Comparison of ENCODE assay signal across 1 cellular context in the genomic region with DNA sequence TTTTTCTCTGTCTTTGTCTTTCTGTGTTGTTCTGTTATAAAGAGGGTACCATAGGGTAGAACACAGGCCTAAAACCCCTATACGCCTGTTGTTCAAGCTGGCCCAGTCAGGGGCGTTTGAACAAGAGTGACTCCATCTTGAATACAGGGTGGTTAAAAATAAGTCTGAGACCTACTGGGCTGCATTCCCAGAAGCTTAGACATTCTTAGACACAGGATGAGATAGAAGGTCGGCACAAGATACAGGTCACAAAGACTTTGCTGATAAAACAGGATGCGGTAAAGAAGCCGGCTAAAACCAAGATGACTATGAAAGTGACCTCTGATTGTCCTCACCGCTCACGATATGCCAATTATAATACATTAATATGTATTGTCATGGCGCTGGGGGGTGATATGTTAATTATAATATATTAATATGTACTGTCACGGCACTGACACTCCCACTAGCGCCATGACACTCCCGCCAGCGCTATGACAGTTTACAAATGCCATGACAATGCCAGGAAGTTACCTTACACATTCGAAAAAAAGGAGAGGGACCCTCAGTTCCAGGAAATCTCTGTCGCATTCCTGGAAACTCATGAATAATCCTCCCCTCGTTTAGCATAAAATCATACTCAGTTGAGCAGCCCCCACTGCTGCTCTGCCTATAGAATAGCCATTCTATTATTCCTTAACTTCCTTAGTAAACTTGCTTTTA.
TF ChIP-seq lines count a peak whose summit lies in the region.

No MANE protein-coding gene starts in this region.

TF ChIP-seq in K562, 482 proteins besides CTCF, POLR2A, EP300 and RAD21 (continued from another document and continues in another):
- TF ChIP-seq CBX3 (IDR thresholded peaks at IDR 0.05; ENCODE audit: borderline replicate concordance in 1 of 2, low read length in 2 of 2) (no peak), PCBP2 (IDR thresholded peaks at IDR 0.05; ENCODE audit: low read depth, low read length, poor library complexity, severe bottlenecking) (no peak), PML (IDR thresholded peaks at IDR 0.05; ENCODE audit: low read length) (no peak), SETDB1 (IDR thresholded peaks at IDR 0.05; ENCODE audit: low read length) (no peak), ZNF224 (CRISPR knock-in tag; IDR thresholded peaks at IDR 0.05) (no peak), ZSCAN32 (CRISPR knock-in tag; IDR thresholded peaks at IDR 0.05) (peak; percentile 98), HMGN3 (IDR thresholded peaks at IDR 0.05; ENCODE audit: borderline replicate concordance, extremely low read depth, insufficient read length, low read depth, low read length) (no peak), CBX1 (IDR thresholded peaks at IDR 0.05; ENCODE audit: low read depth) (no peak), RBM25 (IDR thresholded peaks at IDR 0.05; ENCODE audit: low read depth, low read length, severe bottlenecking) (no peak), ELF4 (CRISPR knock-in tag; IDR thresholded peaks at IDR 0.05) (peak; percentile 99), POU5F1 (IDR thresholded peaks at IDR 0.05; ENCODE audit: borderline replicate concordance, low read depth, low read length, partially characterized antibody) (no peak), ZNF695 (CRISPR knock-in tag; IDR thresholded peaks at IDR 0.05) (peak; percentile 100), SRF (CRISPR knock-in tag; IDR thresholded peaks at IDR 0.05) (peak in 1 of 2 experiments; percentile 94; a peak in 2 of 4 replicates), FOXK2 (conservative IDR thresholded peaks at IDR 0.05 in 1 of 2, IDR thresholded peaks at IDR 0.05 in 1 of 2; ENCODE audit: low read depth in 2 of 2) (no peak), NFE2 (IDR thresholded peaks at IDR 0.05; ENCODE audit: low read depth) (no peak), SP1 (CRISPR knock-in tag; IDR thresholded peaks at IDR 0.05) (no peak), CEBPB (tag; IDR thresholded peaks at IDR 0.05) (0 out of 2 replicates have a peak, but pooled peaks have one; percentile 11), CBX5 (IDR thresholded peaks at IDR 0.05; ENCODE audit: borderline replicate concordance, low read depth) (no peak), NFRKB (IDR thresholded peaks at IDR 0.05; ENCODE audit: low read depth) (no peak), CXXC5 (CRISPR knock-in tag; IDR thresholded peaks at IDR 0.05) (peak; percentile 98), BMI1 (IDR thresholded peaks at IDR 0.05; ENCODE audit: low read length) (no peak), BDP1 (IDR thresholded peaks at IDR 0.05; ENCODE audit: insufficient read depth, insufficient read length) (no peak), RCOR1 (IDR thresholded peaks at IDR 0.05; ENCODE audit: borderline replicate concordance in 1 of 2, low read depth in 2 of 2, low read length in 2 of 2) (peak in 1 of 2 experiments; percentile 58; a peak in 1 of 4 replicates), ZKSCAN3 (CRISPR knock-in tag; IDR thresholded peaks at IDR 0.05) (peak; percentile 98), ZNF668 (CRISPR knock-in tag; IDR thresholded peaks at IDR 0.05) (peak; percentile 99), TAF15 (IDR thresholded peaks at IDR 0.05; ENCODE audit: low read depth, low read length) (no peak), ZFX (CRISPR knock-in tag; IDR thresholded peaks at IDR 0.05) (no peak), SAFB (IDR thresholded peaks at IDR 0.05; ENCODE audit: borderline replicate concordance, low read depth, low read length) (no peak), ZNF57 (CRISPR knock-in tag; IDR thresholded peaks at IDR 0.05) (peak; percentile 99), CHD2 (IDR thresholded peaks at IDR 0.05; ENCODE audit: low read depth, low read length) (no peak), ZNF175 (CRISPR knock-in tag; IDR thresholded peaks at IDR 0.05; ENCODE audit: low read depth) (peak; percentile 100), SRSF3 (IDR thresholded peaks at IDR 0.05; ENCODE audit: insufficient read depth, low read length) (no peak)
- TF ChIP-seq, protein P1, sequence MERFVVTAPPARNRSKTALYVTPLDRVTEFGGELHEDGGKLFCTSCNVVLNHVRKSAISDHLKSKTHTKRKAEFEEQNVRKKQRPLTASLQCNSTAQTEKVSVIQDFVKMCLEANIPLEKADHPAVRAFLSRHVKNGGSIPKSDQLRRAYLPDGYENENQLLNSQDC (CRISPR knock-in tag; IDR thresholded peaks at IDR 0.05): no peak
- TF ChIP-seq, protein P2, sequence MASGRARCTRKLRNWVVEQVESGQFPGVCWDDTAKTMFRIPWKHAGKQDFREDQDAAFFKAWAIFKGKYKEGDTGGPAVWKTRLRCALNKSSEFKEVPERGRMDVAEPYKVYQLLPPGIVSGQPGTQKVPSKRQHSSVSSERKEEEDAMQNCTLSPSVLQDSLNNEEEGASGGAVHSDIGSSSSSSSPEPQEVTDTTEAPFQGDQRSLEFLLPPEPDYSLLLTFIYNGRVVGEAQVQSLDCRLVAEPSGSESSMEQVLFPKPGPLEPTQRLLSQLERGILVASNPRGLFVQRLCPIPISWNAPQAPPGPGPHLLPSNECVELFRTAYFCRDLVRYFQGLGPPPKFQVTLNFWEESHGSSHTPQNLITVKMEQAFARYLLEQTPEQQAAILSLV (tag; IDR thresholded peaks at IDR 0.05): peak; percentile 99
- TF ChIP-seq, protein P3, sequence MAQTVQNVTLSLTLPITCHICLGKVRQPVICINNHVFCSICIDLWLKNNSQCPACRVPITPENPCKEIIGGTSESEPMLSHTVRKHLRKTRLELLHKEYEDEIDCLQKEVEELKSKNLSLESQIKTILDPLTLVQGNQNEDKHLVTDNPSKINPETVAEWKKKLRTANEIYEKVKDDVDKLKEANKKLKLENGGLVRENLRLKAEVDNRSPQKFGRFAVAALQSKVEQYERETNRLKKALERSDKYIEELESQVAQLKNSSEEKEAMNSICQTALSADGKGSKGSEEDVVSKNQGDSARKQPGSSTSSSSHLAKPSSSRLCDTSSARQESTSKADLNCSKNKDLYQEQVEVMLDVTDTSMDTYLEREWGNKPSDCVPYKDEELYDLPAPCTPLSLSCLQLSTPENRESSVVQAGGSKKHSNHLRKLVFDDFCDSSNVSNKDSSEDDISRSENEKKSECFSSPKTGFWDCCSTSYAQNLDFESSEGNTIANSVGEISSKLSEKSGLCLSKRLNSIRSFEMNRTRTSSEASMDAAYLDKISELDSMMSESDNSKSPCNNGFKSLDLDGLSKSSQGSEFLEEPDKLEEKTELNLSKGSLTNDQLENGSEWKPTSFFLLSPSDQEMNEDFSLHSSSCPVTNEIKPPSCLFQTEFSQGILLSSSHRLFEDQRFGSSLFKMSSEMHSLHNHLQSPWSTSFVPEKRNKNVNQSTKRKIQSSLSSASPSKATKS (CRISPR knock-in tag; IDR thresholded peaks at IDR 0.05): peak; percentile 100
- TF ChIP-seq, protein P4, sequence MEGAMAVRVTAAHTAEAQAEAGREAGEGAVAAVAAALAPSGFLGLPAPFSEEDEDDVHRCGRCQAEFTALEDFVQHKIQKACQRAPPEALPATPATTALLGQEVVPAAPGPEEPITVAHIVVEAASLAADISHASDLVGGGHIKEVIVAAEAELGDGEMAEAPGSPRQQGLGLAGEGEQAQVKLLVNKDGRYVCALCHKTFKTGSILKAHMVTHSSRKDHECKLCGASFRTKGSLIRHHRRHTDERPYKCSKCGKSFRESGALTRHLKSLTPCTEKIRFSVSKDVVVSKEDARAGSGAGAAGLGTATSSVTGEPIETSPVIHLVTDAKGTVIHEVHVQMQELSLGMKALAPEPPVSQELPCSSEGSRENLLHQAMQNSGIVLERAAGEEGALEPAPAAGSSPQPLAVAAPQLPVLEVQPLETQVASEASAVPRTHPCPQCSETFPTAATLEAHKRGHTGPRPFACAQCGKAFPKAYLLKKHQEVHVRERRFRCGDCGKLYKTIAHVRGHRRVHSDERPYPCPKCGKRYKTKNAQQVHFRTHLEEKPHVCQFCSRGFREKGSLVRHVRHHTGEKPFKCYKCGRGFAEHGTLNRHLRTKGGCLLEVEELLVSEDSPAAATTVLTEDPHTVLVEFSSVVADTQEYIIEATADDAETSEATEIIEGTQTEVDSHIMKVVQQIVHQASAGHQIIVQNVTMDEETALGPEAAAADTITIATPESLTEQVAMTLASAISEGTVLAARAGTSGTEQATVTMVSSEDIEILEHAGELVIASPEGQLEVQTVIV (CRISPR knock-in tag; IDR thresholded peaks at IDR 0.05; ENCODE audit: borderline replicate concordance): peak; percentile 94
- TF ChIP-seq, protein P5, sequence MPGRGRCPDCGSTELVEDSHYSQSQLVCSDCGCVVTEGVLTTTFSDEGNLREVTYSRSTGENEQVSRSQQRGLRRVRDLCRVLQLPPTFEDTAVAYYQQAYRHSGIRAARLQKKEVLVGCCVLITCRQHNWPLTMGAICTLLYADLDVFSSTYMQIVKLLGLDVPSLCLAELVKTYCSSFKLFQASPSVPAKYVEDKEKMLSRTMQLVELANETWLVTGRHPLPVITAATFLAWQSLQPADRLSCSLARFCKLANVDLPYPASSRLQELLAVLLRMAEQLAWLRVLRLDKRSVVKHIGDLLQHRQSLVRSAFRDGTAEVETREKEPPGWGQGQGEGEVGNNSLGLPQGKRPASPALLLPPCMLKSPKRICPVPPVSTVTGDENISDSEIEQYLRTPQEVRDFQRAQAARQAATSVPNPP (IDR thresholded peaks at IDR 0.05; ENCODE audit: borderline replicate concordance, insufficient read depth, insufficient read length): no peak
- TF ChIP-seq, protein P6, sequence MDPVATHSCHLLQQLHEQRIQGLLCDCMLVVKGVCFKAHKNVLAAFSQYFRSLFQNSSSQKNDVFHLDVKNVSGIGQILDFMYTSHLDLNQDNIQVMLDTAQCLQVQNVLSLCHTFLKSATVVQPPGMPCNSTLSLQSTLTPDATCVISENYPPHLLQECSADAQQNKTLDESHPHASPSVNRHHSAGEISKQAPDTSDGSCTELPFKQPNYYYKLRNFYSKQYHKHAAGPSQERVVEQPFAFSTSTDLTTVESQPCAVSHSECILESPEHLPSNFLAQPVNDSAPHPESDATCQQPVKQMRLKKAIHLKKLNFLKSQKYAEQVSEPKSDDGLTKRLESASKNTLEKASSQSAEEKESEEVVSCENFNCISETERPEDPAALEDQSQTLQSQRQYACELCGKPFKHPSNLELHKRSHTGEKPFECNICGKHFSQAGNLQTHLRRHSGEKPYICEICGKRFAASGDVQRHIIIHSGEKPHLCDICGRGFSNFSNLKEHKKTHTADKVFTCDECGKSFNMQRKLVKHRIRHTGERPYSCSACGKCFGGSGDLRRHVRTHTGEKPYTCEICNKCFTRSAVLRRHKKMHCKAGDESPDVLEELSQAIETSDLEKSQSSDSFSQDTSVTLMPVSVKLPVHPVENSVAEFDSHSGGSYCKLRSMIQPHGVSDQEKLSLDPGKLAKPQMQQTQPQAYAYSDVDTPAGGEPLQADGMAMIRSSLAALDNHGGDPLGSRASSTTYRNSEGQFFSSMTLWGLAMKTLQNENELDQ (CRISPR knock-in tag; IDR thresholded peaks at IDR 0.05; ENCODE audit: borderline replicate concordance): no peak
- TF ChIP-seq, protein P7, sequence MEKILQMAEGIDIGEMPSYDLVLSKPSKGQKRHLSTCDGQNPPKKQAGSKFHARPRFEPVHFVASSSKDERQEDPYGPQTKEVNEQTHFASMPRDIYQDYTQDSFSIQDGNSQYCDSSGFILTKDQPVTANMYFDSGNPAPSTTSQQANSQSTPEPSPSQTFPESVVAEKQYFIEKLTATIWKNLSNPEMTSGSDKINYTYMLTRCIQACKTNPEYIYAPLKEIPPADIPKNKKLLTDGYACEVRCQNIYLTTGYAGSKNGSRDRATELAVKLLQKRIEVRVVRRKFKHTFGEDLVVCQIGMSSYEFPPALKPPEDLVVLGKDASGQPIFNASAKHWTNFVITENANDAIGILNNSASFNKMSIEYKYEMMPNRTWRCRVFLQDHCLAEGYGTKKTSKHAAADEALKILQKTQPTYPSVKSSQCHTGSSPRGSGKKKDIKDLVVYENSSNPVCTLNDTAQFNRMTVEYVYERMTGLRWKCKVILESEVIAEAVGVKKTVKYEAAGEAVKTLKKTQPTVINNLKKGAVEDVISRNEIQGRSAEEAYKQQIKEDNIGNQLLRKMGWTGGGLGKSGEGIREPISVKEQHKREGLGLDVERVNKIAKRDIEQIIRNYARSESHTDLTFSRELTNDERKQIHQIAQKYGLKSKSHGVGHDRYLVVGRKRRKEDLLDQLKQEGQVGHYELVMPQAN (IDR thresholded peaks at IDR 0.05; ENCODE audit: borderline replicate concordance): no peak
- TF ChIP-seq, protein P8, sequence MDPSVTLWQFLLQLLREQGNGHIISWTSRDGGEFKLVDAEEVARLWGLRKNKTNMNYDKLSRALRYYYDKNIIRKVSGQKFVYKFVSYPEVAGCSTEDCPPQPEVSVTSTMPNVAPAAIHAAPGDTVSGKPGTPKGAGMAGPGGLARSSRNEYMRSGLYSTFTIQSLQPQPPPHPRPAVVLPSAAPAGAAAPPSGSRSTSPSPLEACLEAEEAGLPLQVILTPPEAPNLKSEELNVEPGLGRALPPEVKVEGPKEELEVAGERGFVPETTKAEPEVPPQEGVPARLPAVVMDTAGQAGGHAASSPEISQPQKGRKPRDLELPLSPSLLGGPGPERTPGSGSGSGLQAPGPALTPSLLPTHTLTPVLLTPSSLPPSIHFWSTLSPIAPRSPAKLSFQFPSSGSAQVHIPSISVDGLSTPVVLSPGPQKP (CRISPR knock-in tag; IDR thresholded peaks at IDR 0.05): no peak
- TF ChIP-seq, protein P9, sequence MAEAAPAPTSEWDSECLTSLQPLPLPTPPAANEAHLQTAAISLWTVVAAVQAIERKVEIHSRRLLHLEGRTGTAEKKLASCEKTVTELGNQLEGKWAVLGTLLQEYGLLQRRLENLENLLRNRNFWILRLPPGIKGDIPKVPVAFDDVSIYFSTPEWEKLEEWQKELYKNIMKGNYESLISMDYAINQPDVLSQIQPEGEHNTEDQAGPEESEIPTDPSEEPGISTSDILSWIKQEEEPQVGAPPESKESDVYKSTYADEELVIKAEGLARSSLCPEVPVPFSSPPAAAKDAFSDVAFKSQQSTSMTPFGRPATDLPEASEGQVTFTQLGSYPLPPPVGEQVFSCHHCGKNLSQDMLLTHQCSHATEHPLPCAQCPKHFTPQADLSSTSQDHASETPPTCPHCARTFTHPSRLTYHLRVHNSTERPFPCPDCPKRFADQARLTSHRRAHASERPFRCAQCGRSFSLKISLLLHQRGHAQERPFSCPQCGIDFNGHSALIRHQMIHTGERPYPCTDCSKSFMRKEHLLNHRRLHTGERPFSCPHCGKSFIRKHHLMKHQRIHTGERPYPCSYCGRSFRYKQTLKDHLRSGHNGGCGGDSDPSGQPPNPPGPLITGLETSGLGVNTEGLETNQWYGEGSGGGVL (CRISPR knock-in tag; IDR thresholded peaks at IDR 0.05): peak; percentile 97
- TF ChIP-seq, protein P10, sequence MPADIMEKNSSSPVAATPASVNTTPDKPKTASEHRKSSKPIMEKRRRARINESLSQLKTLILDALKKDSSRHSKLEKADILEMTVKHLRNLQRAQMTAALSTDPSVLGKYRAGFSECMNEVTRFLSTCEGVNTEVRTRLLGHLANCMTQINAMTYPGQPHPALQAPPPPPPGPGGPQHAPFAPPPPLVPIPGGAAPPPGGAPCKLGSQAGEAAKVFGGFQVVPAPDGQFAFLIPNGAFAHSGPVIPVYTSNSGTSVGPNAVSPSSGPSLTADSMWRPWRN (IDR thresholded peaks at IDR 0.05; ENCODE audit: low read depth): no peak
- TF ChIP-seq, protein P11, sequence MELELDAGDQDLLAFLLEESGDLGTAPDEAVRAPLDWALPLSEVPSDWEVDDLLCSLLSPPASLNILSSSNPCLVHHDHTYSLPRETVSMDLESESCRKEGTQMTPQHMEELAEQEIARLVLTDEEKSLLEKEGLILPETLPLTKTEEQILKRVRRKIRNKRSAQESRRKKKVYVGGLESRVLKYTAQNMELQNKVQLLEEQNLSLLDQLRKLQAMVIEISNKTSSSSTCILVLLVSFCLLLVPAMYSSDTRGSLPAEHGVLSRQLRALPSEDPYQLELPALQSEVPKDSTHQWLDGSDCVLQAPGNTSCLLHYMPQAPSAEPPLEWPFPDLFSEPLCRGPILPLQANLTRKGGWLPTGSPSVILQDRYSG (tag; conservative IDR thresholded peaks at IDR 0.05; ENCODE audit: low read depth): peak; percentile 100
